ENCODE assay signal across 28 cellular contexts in genomic region chr11:116813781-116814471, GRCh38. TPM values are rescaled to one million over a fixed set of nuclear protein-coding genes. Genes with fewer than 3 reads are reported as not detected.
DNase-seq lines count a peak whose midpoint lies in the region; ATAC-seq and TF ChIP-seq lines count a peak whose summit lies in the region.
"Had no signal": no experiment of that assay in that cellular context is flagged by ENCODE, and none has a peak within 500 bp of the region (broad histone marks: within the 10 kb centered on the region; RNA-seq: fewer than 3 reads in every experiment).

No MANE protein-coding gene starts in this region.

- no peaks in the 10 kb centered on the region for H3K79me1 ChIP-seq in H9 (ENCODE audit: insufficient read depth, low read depth, low read length, poor library complexity, severe bottlenecking)

- no peak overlapping the region for H3K18ac ChIP-seq in H9 (ENCODE audit: insufficient read length, low read depth, low read length)

- CTCF ChIA-PET in PC-9 (lab: Charles Lee): no interaction called here

- H3K36me3 Mint-ChIP-seq in H9 (ENCODE audit: insufficient read depth in 1 of 3, low read depth in 3 of 3) (no peaks in the 10 kb centered on the region), type B pancreatic cell (no peaks in the 10 kb centered on the region)
- H3K36me3 Mint-ChIP-seq: stimulated activated memory B cell treated with anti-CD40 and anti-IgM and Interleukin-4, amounts not matched to agents 10 μg/mL and 1 μg/mL and 100 μg/mL, for 72 hours had no signal

- no peak overlapping the region for H3K56ac ChIP-seq in H9 (ENCODE audit: insufficient read length, low read depth, low read length)

- H2BK15ac ChIP-seq in H9 (ENCODE audit: low read depth, low read length): no peak overlapping the region

- H3K27me3 ChIP-seq in H9 (ENCODE audit: insufficient read depth, low read length) (no peaks in the 10 kb centered on the region), Peyer's patch (no peaks in the 10 kb centered on the region), gastrocnemius medialis (no peaks in the 10 kb centered on the region), PC-9 (ENCODE audit: insufficient read depth, low read depth) (no peaks in the 10 kb centered on the region)
- H3K27me3 ChIP-seq: BLaER1 treated with 17β-estradiol and CSF1 and Interleukin-3, amounts not matched to agents 10 nM and 100 nM; body of pancreas; dorsolateral prefrontal cortex; spleen had no signal

- no peaks in the 10 kb centered on the region for H3K9me3 ChIP-seq in H9 (ENCODE audit: control insufficient read depth, low read depth, low read length)
- no peaks in the 10 kb centered on the region for H3K9me3 ChIP-seq in Peyer's patch
- H3K9me3 ChIP-seq in gastrocnemius medialis: no peaks in the 10 kb centered on the region
- H3K9me3 ChIP-seq in PC-9 (ENCODE audit: insufficient read depth, low read depth): no peaks in the 10 kb centered on the region
- H3K9me3 ChIP-seq: BLaER1 treated with 17β-estradiol and CSF1 and Interleukin-3, amounts not matched to agents 10 nM and 100 nM; body of pancreas; spleen had no signal

- H3K4me1 ChIP-seq in H9 (ENCODE audit: insufficient read depth, low read length): no peaks in the 10 kb centered on the region
- no peaks in the 10 kb centered on the region for H3K4me1 ChIP-seq in Peyer's patch
- peaks cover 0 to 16% of the 10 kb centered on the region in 2 donors for H3K4me1 ChIP-seq in gastrocnemius medialis
- H3K4me1 ChIP-seq in PC-9 (replicated peaks; ENCODE audit: insufficient read depth): no peaks in the 10 kb centered on the region
- H3K4me1 ChIP-seq: BLaER1 treated with 17β-estradiol and CSF1 and Interleukin-3, amounts not matched to agents 10 nM and 100 nM; spleen had no signal

- H3K9ac ChIP-seq in H9 (ENCODE audit: extremely low read depth, insufficient read length, low read length): no peak overlapping the region
- H3K9ac ChIP-seq: BLaER1 treated with 17β-estradiol and CSF1 and Interleukin-3, amounts not matched to agents 10 nM and 100 nM had no signal

- no peak overlapping the region for H4K8ac ChIP-seq in H9 (replicated peaks; ENCODE audit: insufficient read length, low read depth, low read length)

- H3K9me2 ChIP-seq in PC-9 (ENCODE audit: insufficient read depth): no peaks in the 10 kb centered on the region

- no peak overlapping the region for H3K4me3 ChIP-seq in Peyer's patch
- H3K4me3 ChIP-seq in gastrocnemius medialis: no peak overlapping the region
- no peak overlapping the region for H3K4me3 ChIP-seq in PC-9
- H3K4me3 ChIP-seq: BLaER1 treated with 17β-estradiol and CSF1 and Interleukin-3, amounts not matched to agents 10 nM and 100 nM; body of pancreas; dorsolateral prefrontal cortex; spleen had no signal

- H4K20me1 ChIP-seq in H9 (ENCODE audit: control insufficient read depth, insufficient read depth, insufficient read length) (no peaks in the 10 kb centered on the region), PC-9 (ENCODE audit: insufficient read depth) (no peaks in the 10 kb centered on the region)
- H4K20me1 ChIP-seq: BLaER1 treated with 17β-estradiol and CSF1 and Interleukin-3, amounts not matched to agents 10 nM and 100 nM had no signal

- 0 out of 2 replicates have a peak overlapping the region, but pooled peaks have one; percentile 35 for H3K14ac ChIP-seq in H9 (ENCODE audit: insufficient read depth, low read length)

- no peak overlapping the region for H2BK120ac ChIP-seq in H9 (ENCODE audit: low read depth, low read length, poor library complexity, severe bottlenecking)

- DNase-seq in H9 (no peak), Peyer's patch (peak in 2 of 3 donors; percentile 78 to 83), left lobe of liver (ENCODE audit: low spot score) (peak; percentile 93), gastrocnemius medialis (peak in 1 of 2 donors; percentile 40), PC-9 (no peak), type B pancreatic cell (ENCODE audit: extremely low spot score, unreplicated experiment) (no peak), posterior vena cava (ENCODE audit: low spot score) (no peak)
- DNase-seq: activated CD4-positive, alpha-beta T cell treated with anti-CD3 and anti-CD28 coated beads for 4 hours; activated CD8-positive, alpha-beta memory T cell treated with anti-CD3 and anti-CD28 coated beads for 24 hours; activated T-cell treated with anti-CD3 and anti-CD28 coated beads, Interleukin-2, amount 50 U/mL, for 24 hours; body of pancreas; cerebellar nuclear complex; COR-L47; dorsolateral prefrontal cortex; GF-D8; spleen; stimulated activated CD4-positive, alpha-beta T cell treated with anti-CD3 and anti-CD28 coated beads, Interleukin-2, amount 100 ng/mL, for 48 hours; T-helper 2 cell had no signal

- H3K4ac ChIP-seq in H9 (ENCODE audit: low read depth, low read length): no peak overlapping the region

- no peak overlapping the region for H2BK5ac ChIP-seq in H9 (ENCODE audit: insufficient read length, low read length)

- H2AK5ac ChIP-seq in H9 (ENCODE audit: insufficient read length, low read length): no peak overlapping the region

- TF ChIP-seq POLR2A in Peyer's patch (IDR thresholded peaks at IDR 0.05) (peak; percentile 22 to 70), gastrocnemius medialis (IDR thresholded peaks at IDR 0.05) (no peak)

- H3K4me3 Mint-ChIP-seq in H9: no peak overlapping the region
- H3K4me3 Mint-ChIP-seq in type B pancreatic cell: no peak overlapping the region
- H3K4me3 Mint-ChIP-seq: activated T-cell treated with anti-CD3 and anti-CD28 coated beads, Interleukin-2, amount 50 U/mL, for 24 hours; stimulated activated memory B cell treated with anti-CD40 and anti-IgM and Interleukin-4, amounts not matched to agents 10 μg/mL and 1 μg/mL and 100 μg/mL, for 72 hours had no signal

- POLR2A ChIA-PET in PC-9 (lab: Charles Lee; ENCODE audit: unreplicated experiment): no interaction called here

- no peak overlapping the region for H4K91ac ChIP-seq in H9 (ENCODE audit: insufficient read length, low read depth, low read length)

- no peak overlapping the region for H3K23ac ChIP-seq in H9 (ENCODE audit: insufficient read length, low read depth, low read length)

- H2BK12ac ChIP-seq in H9 (ENCODE audit: insufficient read length, low read depth, low read length): no peak overlapping the region

- no peak overlapping the region for H2BK20ac ChIP-seq in H9 (ENCODE audit: low read depth, low read length, poor library complexity, severe bottlenecking)

- H3K79me2 ChIP-seq in H9 (ENCODE audit: insufficient read depth, low read length) (no peaks in the 10 kb centered on the region), PC-9 (ENCODE audit: low read depth) (no peaks in the 10 kb centered on the region)

- no peaks in the 10 kb centered on the region for H3K36me3 ChIP-seq in Peyer's patch
- no peaks in the 10 kb centered on the region for H3K36me3 ChIP-seq in gastrocnemius medialis
- no peaks in the 10 kb centered on the region for H3K36me3 ChIP-seq in PC-9 (ENCODE audit: low read depth)
- H3K36me3 ChIP-seq: BLaER1 treated with 17β-estradiol and CSF1 and Interleukin-3, amounts not matched to agents 10 nM and 100 nM; spleen had no signal

- H3K9me3 Mint-ChIP-seq in H9 (no peaks in the 10 kb centered on the region), type B pancreatic cell (peaks cover 3% of the 10 kb centered on the region)
- H3K9me3 Mint-ChIP-seq: activated T-cell treated with anti-CD3 and anti-CD28 coated beads, Interleukin-2, amount 50 U/mL, for 24 hours; stimulated activated memory B cell treated with anti-CD40 and anti-IgM and Interleukin-4, amounts not matched to agents 10 μg/mL and 1 μg/mL and 100 μg/mL, for 72 hours had no signal

- H3K27ac Mint-ChIP-seq in H9 (no peak overlapping the region), type B pancreatic cell (no peak overlapping the region)
- H3K27ac Mint-ChIP-seq: activated T-cell treated with anti-CD3 and anti-CD28 coated beads, Interleukin-2, amount 50 U/mL, for 24 hours; stimulated activated memory B cell treated with anti-CD40 and anti-IgM and Interleukin-4, amounts not matched to agents 10 μg/mL and 1 μg/mL and 100 μg/mL, for 72 hours had no signal

- WGBS in H9 (ENCODE audit: extremely low coverage, insufficient read length, low lambda C conversion rate): no CpG with 5 or more reads among the region's 5 CpGs

- H3K23me2 ChIP-seq in H9 (ENCODE audit: insufficient read length, low read depth, low read length, poor library complexity, severe bottlenecking): peaks cover 4% of the 10 kb centered on the region

- H3K4me2 ChIP-seq in H9 (ENCODE audit: insufficient read depth, insufficient read length, low read length) (no peak overlapping the region), PC-9 (no peak overlapping the region)
- H3K4me2 ChIP-seq: BLaER1 treated with 17β-estradiol and CSF1 and Interleukin-3, amounts not matched to agents 10 nM and 100 nM had no signal

- H3T11ph ChIP-seq in H9 (ENCODE audit: low read length): no peak overlapping the region

- H2AFZ ChIP-seq in H9 (ENCODE audit: low read length) (no peak overlapping the region), PC-9 (no peak overlapping the region)

- intact Hi-C loops in gastrocnemius medialis (cut with DNase I; ENCODE audit: low total_unique reads) (no loop called here), PC-9 (cut with micrococcal nuclease; ENCODE audit: unreplicated experiment) (no loop called here), posterior vena cava (cut with DNase I) (no loop called here)

- H3K27ac ChIP-seq in H9 (ENCODE audit: insufficient read length, low read depth, low read length) (no peak overlapping the region), Peyer's patch (peak overlapping the region in 2 of 4 donors; percentile 73 to 90), gastrocnemius medialis (peak overlapping the region; percentile 59 to 75 (median 69)), PC-9 (no peak overlapping the region)
- H3K27ac ChIP-seq: BLaER1 treated with 17β-estradiol and CSF1 and Interleukin-3, amounts not matched to agents 10 nM and 100 nM; body of pancreas; spleen had no signal

- H3K27me3 Mint-ChIP-seq in H9 (ENCODE audit: low read depth) (peaks cover 9% of the 10 kb centered on the region), type B pancreatic cell (no peaks in the 10 kb centered on the region)
- H3K27me3 Mint-ChIP-seq: activated T-cell treated with anti-CD3 and anti-CD28 coated beads, Interleukin-2, amount 50 U/mL, for 24 hours had no signal

- no peak for TF ChIP-seq CTCF in H9 (conservative IDR thresholded peaks at IDR 0.05)
- TF ChIP-seq CTCF in Peyer's patch (IDR thresholded peaks at IDR 0.05): peak in 2 of 6 experiments; percentile 14 to 22
- TF ChIP-seq CTCF in gastrocnemius medialis (IDR thresholded peaks at IDR 0.05 in 4 of 5, conservative IDR thresholded peaks at IDR 0.05 in 1 of 5): no peak
- no peak for TF ChIP-seq CTCF in PC-9 (conservative IDR thresholded peaks at IDR 0.05)
- no peak for TF ChIP-seq CTCF in type B pancreatic cell (conservative IDR thresholded peaks at IDR 0.05)

- ATAC-seq in left lobe of liver (peak; percentile 83), gastrocnemius medialis (peak; percentile 77 to 79)
- ATAC-seq: body of pancreas; stimulated activated memory B cell treated with anti-CD40 and anti-IgM and Interleukin-4, amounts not matched to agents 10 μg/mL and 1 μg/mL and 100 μg/mL, for 72 hours had no signal

- no TSS peak for BruUV-seq in PC-9 (replicated peaks; lab: Mats Ljungman, UMichigan)

- no peak overlapping the region for H4K5ac ChIP-seq in H9 (ENCODE audit: insufficient read length, low read depth, low read length)

- in situ Hi-C loops in gastrocnemius medialis (cut with MboI; ENCODE audit: low sequenced_read_pairs in 4 of 4): no loop called here

- H3K4me1 Mint-ChIP-seq in H9: no peaks in the 10 kb centered on the region
- H3K4me1 Mint-ChIP-seq in type B pancreatic cell (ENCODE audit: unreplicated experiment): no peaks in the 10 kb centered on the region
- H3K4me1 Mint-ChIP-seq: stimulated activated memory B cell treated with anti-CD40 and anti-IgM and Interleukin-4, amounts not matched to agents 10 μg/mL and 1 μg/mL and 100 μg/mL, for 72 hours had no signal

- H3F3A ChIP-seq in PC-9 (ENCODE audit: insufficient read depth, low read depth): 0 out of 2 replicates have a peak, but pooled peaks cover 3% of the 10 kb centered on the region

RNA-seq across cellular contexts. Expression of gene APOA4, which starts 9.2 kb away (rescaled TPM):
- total RNA-seq in H9 (2021): not detected in 2 replicates
- total RNA-seq in Peyer's patch: over 10,000 TPM in 1 of 4 donors, 1,000 to 10,000 TPM in 2, 100 to 1,000 TPM in 1; 107 to 10,211 (median 6,146) TPM
- total RNA-seq in left lobe of liver: 102 TPM
- total RNA-seq in gastrocnemius medialis: 1 to 10 TPM in 2 of 4 donors, not detected in 2; 2.6 to 3.5 TPM
- not detected in 2 replicates for total RNA-seq in PC-9 (2021)
- 21.7 and 88.5 TPM in 2 replicates for total RNA-seq in type B pancreatic cell (ENCODE audit: low replicate concordance)
- total RNA-seq in posterior vena cava: 1 to 10 TPM in 1 of 2 donors, not detected in 1; 2.0 TPM
- total RNA-seq: body of pancreas, dorsolateral prefrontal cortex, endothelial cell of umbilical vein, glomerular endothelial cell, H4, kidney epithelial cell, M059J, NCI-H460, OCI-LY7, spleen, urinary bladder had no signal

RNA-seq across cellular contexts. Expression of gene APOC3, which starts 15.8 kb away (rescaled TPM):
- total RNA-seq in H9 (2021) (not detected in 2 replicates), Peyer's patch (over 10,000 TPM in 1 of 4 donors, 1,000 to 10,000 TPM in 2, 100 to 1,000 TPM in 1; 276 to 11,857 (median 5,024) TPM), left lobe of liver (11,492 TPM), gastrocnemius medialis (10 to 100 TPM in 2 of 4 donors, not detected in 2; 19.3 to 45.7 TPM), PC-9 (2021) (not detected in 2 replicates), type B pancreatic cell (ENCODE audit: low replicate concordance) (21.6 and 54.4 TPM in 2 replicates), posterior vena cava (not detected)
- total RNA-seq: dorsolateral prefrontal cortex, endothelial cell of umbilical vein, glomerular endothelial cell, H4, kidney epithelial cell, M059J, NCI-H460, OCI-LY7, spleen, urinary bladder had no signal

RNA-seq across cellular contexts. Expression of gene APOA5, which starts 22.2 kb away (rescaled TPM):
- total RNA-seq in H9 (2021): 0.11 TPM in 1 of 2 replicates, not detected in the other
- total RNA-seq in Peyer's patch: 1 to 10 TPM in 2 of 4 donors, not detected in 2; 2.8 to 3.2 TPM
- 757 TPM for total RNA-seq in left lobe of liver
- total RNA-seq in gastrocnemius medialis: 1 to 10 TPM in 2 of 4 donors, not detected in 2; 1.0 to 2.9 TPM
- total RNA-seq in PC-9 (2021): not detected in 2 replicates
- 0.95 TPM in 1 of 2 replicates, not detected in the other for total RNA-seq in type B pancreatic cell (ENCODE audit: low replicate concordance)
- total RNA-seq in posterior vena cava: not detected
- total RNA-seq: endothelial cell of umbilical vein, glomerular endothelial cell, H4, kidney epithelial cell, M059J, NCI-H460, OCI-LY7, spleen, urinary bladder had no signal

RNA-seq across cellular contexts. Expression of gene APOA1, which starts 23.5 kb away (rescaled TPM):
- total RNA-seq in H9 (2021): 0.68 and 0.79 TPM in 2 replicates
- 1,000 to 10,000 TPM in 3 of 4 donors, 10 to 100 TPM in 1; 42.9 to 6,445 (median 3,046) TPM for total RNA-seq in Peyer's patch
- total RNA-seq in left lobe of liver: 9,787 TPM
- 10 to 100 TPM in 2 of 4 donors, under 1 TPM in 1, not detected in 1; 0.56 to 35.8 (median 18.2) TPM for total RNA-seq in gastrocnemius medialis
- not detected in 2 replicates for total RNA-seq in PC-9 (2021)
- 116 and 626 TPM in 2 replicates for total RNA-seq in type B pancreatic cell (ENCODE audit: low replicate concordance)
- total RNA-seq in posterior vena cava: under 1 TPM in 1 of 2 donors, not detected in 1; 0.79 TPM
- total RNA-seq: endothelial cell of umbilical vein, glomerular endothelial cell, kidney epithelial cell, M059J, NCI-H460 had no signal

RNA-seq across cellular contexts. Expression of gene ZPR1, which starts 26.1 kb away (rescaled TPM):
- 77.2 and 82.0 TPM in 2 replicates for total RNA-seq in H9 (2021)
- 10 to 100 TPM; 17.0 to 52.6 (median 32.5) TPM for total RNA-seq in Peyer's patch
- 53.4 TPM for total RNA-seq in left lobe of liver
- total RNA-seq in gastrocnemius medialis: 10 to 100 TPM; 43.3 to 82.5 (median 56.9) TPM
- total RNA-seq in PC-9 (2021): 29.6 and 33.0 TPM in 2 replicates
- total RNA-seq in type B pancreatic cell (ENCODE audit: low replicate concordance): 41.2 and 57.0 TPM in 2 replicates
- total RNA-seq in posterior vena cava: 10 to 100 TPM; 38.8 to 44.6 TPM

Comparison
In these comparisons a context has a peak if more than half of its experiments do, and no peak if none do; other contexts are left out.
1. DNase-seq: peak in Peyer's patch (2 of 3) and left lobe of liver (single experiment); none in H9 (single experiment), PC-9 (0 of 2), type B pancreatic cell (single experiment) and posterior vena cava (single experiment).
2. H3K27ac ChIP-seq: peak in gastrocnemius medialis (4 of 4); none in H9 (single experiment) and PC-9 (single experiment).
3. POLR2A ChIP-seq: peak in Peyer's patch (2 of 2); none in gastrocnemius medialis (0 of 2).
4. RNA of gene APOA5, which starts 22.2 kb away (total RNA-seq): 757 TPM in left lobe of liver (single experiment); 2.8 to 3.2 TPM in Peyer's patch, 1.0 to 2.9 TPM in gastrocnemius medialis, not detected in posterior vena cava, 0.11 TPM in H9, 0.95 TPM in type B pancreatic cell and not detected in PC-9; every median in the first group is over 100 times any median in the second.